14 cellular contexts compared by ENCODE assay signal in the genomic region with DNA sequence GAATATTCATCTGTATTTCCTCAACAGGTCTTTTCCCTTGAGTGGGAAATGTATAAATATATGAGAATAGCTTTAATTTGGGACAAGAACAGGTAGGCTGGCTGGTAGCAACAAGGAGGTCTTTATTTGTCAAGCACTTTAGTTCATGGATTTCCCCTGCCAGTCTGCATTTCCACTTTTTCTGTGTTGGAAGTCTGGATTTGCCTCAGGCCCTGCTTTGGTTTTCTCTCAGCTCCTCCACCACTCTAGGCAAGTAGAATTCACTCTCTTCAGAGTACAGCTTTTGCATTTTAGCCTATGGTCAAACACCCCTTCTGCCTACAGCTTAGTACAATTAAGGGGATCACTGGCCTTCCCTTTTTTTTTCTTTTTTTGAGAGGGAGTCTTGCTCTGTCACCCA. TPM values are rescaled to one million over a fixed set of nuclear protein-coding genes. Genes with fewer than 3 reads are reported as not detected.
A peak's percentile ranks its signal among the peaks of the same experiment; 100 is the strongest.
DNase-seq lines count a peak whose midpoint lies in the region; ATAC-seq and TF ChIP-seq lines count a peak whose summit lies in the region.
"Had no signal": no experiment of that assay in that cellular context is flagged by ENCODE, and none has a peak within 500 bp of the region (broad histone marks: within the 10 kb centered on the region; RNA-seq: fewer than 3 reads in every experiment).

No MANE protein-coding gene starts in this region.

- no peak overlapping the region for H2BK15ac ChIP-seq in H9 (ENCODE audit: low read depth, low read length)

- no peak overlapping the region for H3K56ac ChIP-seq in H9 (ENCODE audit: insufficient read length, low read depth, low read length)

- H3K27me3 ChIP-seq in H9 (ENCODE audit: insufficient read depth, low read length) (no peaks in the 10 kb centered on the region), endodermal cell (ENCODE audit: control insufficient read depth, insufficient read depth, low read length, poor library complexity, severe bottlenecking) (no peaks in the 10 kb centered on the region)
- H3K27me3 ChIP-seq: BLaER1 had no signal

- no peak overlapping the region for H4K8ac ChIP-seq in H9 (replicated peaks; ENCODE audit: insufficient read length, low read depth, low read length)

- H3K27me3 Mint-ChIP-seq in H9 (ENCODE audit: low read depth) (no peaks in the 10 kb centered on the region), endodermal cell (ENCODE audit: insufficient read depth) (no peaks in the 10 kb centered on the region), neural crest cell (ENCODE audit: low read depth) (no peaks in the 10 kb centered on the region), natural killer cell (ENCODE audit: low read depth in 2 of 2) (no peaks in the 10 kb centered on the region)
- H3K27me3 Mint-ChIP-seq in activated T-cell treated with anti-CD3 and anti-CD28 coated beads, Interleukin-2, amount 50 U/mL, for 24 hours: no peaks in the 10 kb centered on the region
- H3K27me3 Mint-ChIP-seq: CD4-positive, CD25-positive, alpha-beta regulatory T cell had no signal

- intact Hi-C loops in natural killer cell (cut with micrococcal nuclease): no loop called here

- no peak overlapping the region for H3K4me3 Mint-ChIP-seq in H9
- no peak overlapping the region for H3K4me3 Mint-ChIP-seq in endodermal cell
- no peak overlapping the region for H3K4me3 Mint-ChIP-seq in neural crest cell
- H3K4me3 Mint-ChIP-seq in natural killer cell: no peak overlapping the region
- no peak overlapping the region for H3K4me3 Mint-ChIP-seq in activated T-cell treated with anti-CD3 and anti-CD28 coated beads, Interleukin-2, amount 50 U/mL, for 24 hours
- H3K4me3 Mint-ChIP-seq: CD4-positive, CD25-positive, alpha-beta regulatory T cell; HFFc6 had no signal

- H3K4me3 ChIP-seq in endodermal cell (ENCODE audit: low read length): no peak overlapping the region
- H3K4me3 ChIP-seq: A549, BLaER1, GM12878 had no signal

- no peak overlapping the region for H2AK5ac ChIP-seq in H9 (ENCODE audit: insufficient read length, low read length)

- no peak overlapping the region for H4K5ac ChIP-seq in H9 (ENCODE audit: insufficient read length, low read depth, low read length)

- no peak overlapping the region for H2BK5ac ChIP-seq in H9 (ENCODE audit: insufficient read length, low read length)

- H3K23ac ChIP-seq in H9 (ENCODE audit: insufficient read length, low read depth, low read length): no peak overlapping the region

- peaks cover 24 to 34% of the 10 kb centered on the region in 2 experiments for H3K4me1 Mint-ChIP-seq in H9
- no peaks in the 10 kb centered on the region for H3K4me1 Mint-ChIP-seq in endodermal cell
- H3K4me1 Mint-ChIP-seq in neural crest cell: no peaks in the 10 kb centered on the region
- peaks cover 6 to 7% of the 10 kb centered on the region in 2 donors for H3K4me1 Mint-ChIP-seq in natural killer cell
- H3K4me1 Mint-ChIP-seq in activated T-cell treated with anti-CD3 and anti-CD28 coated beads, Interleukin-2, amount 50 U/mL, for 24 hours (ENCODE audit: low read depth): no peaks in the 10 kb centered on the region

- peaks cover 8 to 36% (median 32%) of the 10 kb centered on the region in 3 experiments; a peak in 6 of 7 replicates for H3K36me3 Mint-ChIP-seq in H9 (ENCODE audit: insufficient read depth in 1 of 3, low read depth in 3 of 3)
- peaks cover 32% of the 10 kb centered on the region for H3K36me3 Mint-ChIP-seq in endodermal cell (ENCODE audit: low read depth)
- H3K36me3 Mint-ChIP-seq in neural crest cell (ENCODE audit: low read depth): peaks cover 16% of the 10 kb centered on the region
- peaks cover 7% of the 10 kb centered on the region for H3K36me3 Mint-ChIP-seq in natural killer cell
- peaks cover 28% of the 10 kb centered on the region for H3K36me3 Mint-ChIP-seq in activated T-cell treated with anti-CD3 and anti-CD28 coated beads, Interleukin-2, amount 50 U/mL, for 24 hours (ENCODE audit: low read depth)

- H3K79me2 ChIP-seq in H9 (ENCODE audit: insufficient read depth, low read length): peaks cover 3% of the 10 kb centered on the region; the same call in 1 of the 2 replicates

- no peak overlapping the region for H2BK120ac ChIP-seq in H9 (ENCODE audit: low read depth, low read length, poor library complexity, severe bottlenecking)

- H3K14ac ChIP-seq in H9 (ENCODE audit: insufficient read depth, low read length): no peak overlapping the region

- TF ChIP-seq CTCF in H9 (conservative IDR thresholded peaks at IDR 0.05) (no peak), endodermal cell (conservative IDR thresholded peaks at IDR 0.05) (no peak), neural crest cell (conservative IDR thresholded peaks at IDR 0.05) (no peak), natural killer cell (IDR thresholded peaks at IDR 0.05) (no peak)

- H3K9me3 Mint-ChIP-seq in H9 (no peaks in the 10 kb centered on the region), endodermal cell (peaks cover 4% of the 10 kb centered on the region), neural crest cell (no peaks in the 10 kb centered on the region), natural killer cell (peaks cover 2 to 8% of the 10 kb centered on the region in 2 donors)
- H3K9me3 Mint-ChIP-seq in activated T-cell treated with anti-CD3 and anti-CD28 coated beads, Interleukin-2, amount 50 U/mL, for 24 hours: peaks cover 4% of the 10 kb centered on the region
- H3K9me3 Mint-ChIP-seq: HFFc6 had no signal

- DNase-seq in H9 (no peak), endodermal cell (no peak), neural crest cell (ENCODE audit: low read depth, low spot score) (no peak), natural killer cell (no peak)
- DNase-seq in activated T-cell treated with anti-CD3 and anti-CD28 coated beads, Interleukin-2, amount 50 U/mL, for 24 hours: no peak
- DNase-seq: CD4-positive, CD25-positive, alpha-beta regulatory T cell; DMS 273 treated with DMSO at 0.1 percent for 48 hours; HCEC 1CT; HFFc6 had no signal

- H3K36me3 ChIP-seq in endodermal cell (ENCODE audit: control insufficient read depth, insufficient read depth, low read length): peaks cover 16% of the 10 kb centered on the region

- H3K18ac ChIP-seq in H9 (ENCODE audit: insufficient read length, low read depth, low read length): no peak overlapping the region

- no peak overlapping the region for H3K4me2 ChIP-seq in H9 (ENCODE audit: insufficient read depth, insufficient read length, low read length)
- H3K4me2 ChIP-seq: A549, BLaER1 had no signal

- H3K23me2 ChIP-seq in H9 (ENCODE audit: insufficient read length, low read depth, low read length, poor library complexity, severe bottlenecking): no peaks in the 10 kb centered on the region

- no peak overlapping the region for H2BK20ac ChIP-seq in H9 (ENCODE audit: low read depth, low read length, poor library complexity, severe bottlenecking)

- H3K4me1 ChIP-seq in H9 (ENCODE audit: insufficient read depth, low read length) (no peaks in the 10 kb centered on the region), endodermal cell (ENCODE audit: control insufficient read depth, insufficient read depth, low read length) (no peaks in the 10 kb centered on the region)
- H3K4me1 ChIP-seq: A549, BLaER1 had no signal

- no peak overlapping the region for H3K9ac ChIP-seq in H9 (ENCODE audit: extremely low read depth, insufficient read length, low read length)
- no peak overlapping the region for H3K9ac ChIP-seq in endodermal cell (ENCODE audit: extremely low read depth, low read length, poor library complexity, severe bottlenecking)
- H3K9ac ChIP-seq: BLaER1 had no signal

- H3K27ac Mint-ChIP-seq in H9 (peak overlapping the region in 2 of 3 experiments; percentile 76 to 84; a peak in 4 of 7 replicates), endodermal cell (peak overlapping the region; percentile 52), neural crest cell (ENCODE audit: unreplicated experiment) (peak overlapping the region; percentile 43), natural killer cell (no peak overlapping the region)
- no peak overlapping the region for H3K27ac Mint-ChIP-seq in activated T-cell treated with anti-CD3 and anti-CD28 coated beads, Interleukin-2, amount 50 U/mL, for 24 hours
- H3K27ac Mint-ChIP-seq: HFFc6 had no signal

- no peak overlapping the region for H3K4ac ChIP-seq in H9 (ENCODE audit: low read depth, low read length)

- no peak overlapping the region for H2BK12ac ChIP-seq in H9 (ENCODE audit: insufficient read length, low read depth, low read length)

- H4K91ac ChIP-seq in H9 (ENCODE audit: insufficient read length, low read depth, low read length): no peak overlapping the region

- no peak for ATAC-seq in HG03432 (IDR thresholded peaks at IDR 0.05; ENCODE audit: unreplicated experiment)
- ATAC-seq in natural killer cell: no peak
- ATAC-seq: A549, GM12878 had no signal

- H3K27ac ChIP-seq in H9 (ENCODE audit: insufficient read length, low read depth, low read length) (no peak overlapping the region), endodermal cell (ENCODE audit: low read depth, low read length) (no peak overlapping the region)
- H3K27ac ChIP-seq: A549, BLaER1, HL-60 had no signal

- H4K20me1 ChIP-seq in H9 (ENCODE audit: control insufficient read depth, insufficient read depth, insufficient read length): no peaks in the 10 kb centered on the region

- H3K9me3 ChIP-seq in H9 (ENCODE audit: control insufficient read depth, low read depth, low read length): no peaks in the 10 kb centered on the region
- peaks cover 5% of the 10 kb centered on the region for H3K9me3 ChIP-seq in endodermal cell (ENCODE audit: control insufficient read depth, low read length)
- H3K9me3 ChIP-seq: A549, BLaER1 had no signal

- no peak overlapping the region for H2AFZ ChIP-seq in H9 (ENCODE audit: low read length)

- peaks cover 4% of the 10 kb centered on the region for H3K79me1 ChIP-seq in H9 (ENCODE audit: insufficient read depth, low read depth, low read length, poor library complexity, severe bottlenecking)

- H3T11ph ChIP-seq in H9 (ENCODE audit: low read length): no peak overlapping the region

RNA-seq across cellular contexts. Expression of a gene that starts 57.1 kb away (rescaled TPM):
- 128 and 139 TPM in 2 replicates for total RNA-seq in H9 (2021)
- 10 to 100 TPM; 66.5 to 82.0 TPM for total RNA-seq in endodermal cell
- 40.1 TPM for polyA plus RNA-seq in endodermal cell (2013, experiment 1 of 2)
- 40.0 TPM for polyA plus RNA-seq in endodermal cell (2013, experiment 2 of 2)
- total RNA-seq in neural crest cell: 59.4 and 65.7 TPM in 2 replicates
- 10 to 100 TPM; 14.5 to 21.5 (median 17.8) TPM for total RNA-seq in natural killer cell

Comparison
In these comparisons a context has a peak if more than half of its experiments do, and no peak if none do; other contexts are left out.
1. H3K27ac Mint-ChIP-seq: peak in H9 (2 of 3), endodermal cell (single experiment) and neural crest cell (single experiment); none in natural killer cell (0 of 2) and activated T-cell treated with anti-CD3 and anti-CD28 coated beads, Interleukin-2, amount 50 U/mL, for 24 hours (single experiment).